Comparison of ENCODE assay signal across 13 cellular contexts in genomic region chr18:715626-716025, GRCh38. TPM values are rescaled to one million over a fixed set of nuclear protein-coding genes. Genes with fewer than 3 reads are reported as not detected.
A peak's percentile ranks its signal among the peaks of the same experiment; 100 is the strongest.
DNase-seq lines count a peak whose midpoint lies in the region; TF ChIP-seq lines count a peak whose summit lies in the region.
"Had no signal": no experiment of that assay in that cellular context is flagged by ENCODE, and none has a peak within 500 bp of the region (broad histone marks: within the 10 kb centered on the region; RNA-seq: fewer than 3 reads in every experiment).

No MANE protein-coding gene starts in this region.

- H3K4me1 ChIP-seq in smooth muscle cell (ENCODE audit: low read depth) (peaks cover 4% of the 10 kb centered on the region), right atrium auricular region (peaks cover 0 to 9% of the 10 kb centered on the region in 2 donors)

- H3F3A ChIP-seq in smooth muscle cell (ENCODE audit: low read depth) = peaks cover 10% of the 10 kb centered on the region

- no peaks in the 10 kb centered on the region for H3K9me3 ChIP-seq in smooth muscle cell (replicated peaks; ENCODE audit: low read depth)
- H3K9me3 ChIP-seq in right atrium auricular region = peaks cover 0 to 8% of the 10 kb centered on the region in 2 donors
- H3K9me3 ChIP-seq: neutrophil had no signal

- no peaks in the 10 kb centered on the region for H3K27me3 ChIP-seq in smooth muscle cell (ENCODE audit: low read depth)
- no peaks in the 10 kb centered on the region for H3K27me3 ChIP-seq in right atrium auricular region

- peak; percentile 16 for DNase-seq in NCI-H748 (lab: John Stamatoyannopoulos, UW; ENCODE audit: unreplicated experiment)
- DNase-seq in NCI-H748 treated with DMSO at 0.1 percent for 48 hours (lab: John Stamatoyannopoulos, UW) = no peak
- DNase-seq in GM03348 (ENCODE audit: low spot score) = peak; percentile 51
- peak; percentile 44 for DNase-seq in amniotic epithelial cell (ENCODE audit: low read depth)
- DNase-seq in iris pigment epithelial cell (ENCODE audit: low read depth) = peak; percentile 65
- DNase-seq in smooth muscle cell (lab: John Stamatoyannopoulos, UW; ENCODE audit: unreplicated experiment) = no peak
- no peak for DNase-seq in right atrium auricular region (ENCODE audit: low spot score)
- no peak for DNase-seq in mesothelial cell of epicardium (ENCODE audit: low spot score in 2 of 2, unreplicated experiment in 2 of 2)
- DNase-seq: left ventricle myocardium inferior; NCI-H1930; stimulated activated naive B cell treated with anti-CD40 and anti-IgM and Interleukin-4, amounts not matched to agents 10 μg/mL and 1 μg/mL and 100 μg/mL, for 72 hours had no signal

- no peak overlapping the region for H2AFZ ChIP-seq in smooth muscle cell (ENCODE audit: low read depth)

- no peak overlapping the region for H3K9ac ChIP-seq in smooth muscle cell (ENCODE audit: low read depth)

- H3K4me3 ChIP-seq in smooth muscle cell (no peak overlapping the region), right atrium auricular region (no peak overlapping the region)
- H3K4me3 ChIP-seq: coronary artery, left ventricle myocardium inferior had no signal

- 86% methylated on average over 1 of the region's 1 CpG for WGBS in smooth muscle cell (ENCODE audit: low lambda C conversion rate)

- H3K36me3 ChIP-seq in smooth muscle cell (ENCODE audit: low read depth) (no peaks in the 10 kb centered on the region), right atrium auricular region (no peaks in the 10 kb centered on the region)
- H3K36me3 ChIP-seq: left ventricle myocardium inferior, neutrophil had no signal

- H4K20me1 ChIP-seq in smooth muscle cell (ENCODE audit: low read depth) = no peaks in the 10 kb centered on the region

- peaks cover 3% of the 10 kb centered on the region for H3K36me3 Mint-ChIP-seq in mesothelial cell of epicardium

- H3K4me3 Mint-ChIP-seq in mesothelial cell of epicardium = no peak overlapping the region
- H3K4me3 Mint-ChIP-seq: stimulated activated naive B cell treated with anti-CD40 and anti-IgM and Interleukin-4, amounts not matched to agents 10 μg/mL and 1 μg/mL and 100 μg/mL, for 72 hours had no signal

- no peaks in the 10 kb centered on the region for H3K27me3 Mint-ChIP-seq in mesothelial cell of epicardium (ENCODE audit: low read depth)

- peaks cover 5% of the 10 kb centered on the region for H3K4me1 Mint-ChIP-seq in mesothelial cell of epicardium

- peaks cover 4% of the 10 kb centered on the region for H3K9me3 Mint-ChIP-seq in mesothelial cell of epicardium
- H3K9me3 Mint-ChIP-seq: stimulated activated naive B cell treated with anti-CD40 and anti-IgM and Interleukin-4, amounts not matched to agents 10 μg/mL and 1 μg/mL and 100 μg/mL, for 72 hours had no signal

- H3K27ac ChIP-seq in smooth muscle cell (ENCODE audit: low read depth) = no peak overlapping the region
- no peak overlapping the region for H3K27ac ChIP-seq in right atrium auricular region
- H3K27ac ChIP-seq: coronary artery, left ventricle myocardium inferior, neutrophil had no signal

- TF ChIP-seq CTCF in smooth muscle cell (IDR thresholded peaks at IDR 0.05; ENCODE audit: borderline replicate concordance, insufficient read depth, poor library complexity, severe bottlenecking) (no peak), right atrium auricular region (IDR thresholded peaks at IDR 0.05) (no peak), mesothelial cell of epicardium (IDR thresholded peaks at IDR 0.05; ENCODE audit: unreplicated experiment) (no peak)

- peaks cover 8% of the 10 kb centered on the region for H3K79me2 ChIP-seq in smooth muscle cell (ENCODE audit: low read depth)

- no peak overlapping the region for H3K4me2 ChIP-seq in smooth muscle cell

- H3K27ac Mint-ChIP-seq in mesothelial cell of epicardium = no peak overlapping the region
- H3K27ac Mint-ChIP-seq: stimulated activated naive B cell treated with anti-CD40 and anti-IgM and Interleukin-4, amounts not matched to agents 10 μg/mL and 1 μg/mL and 100 μg/mL, for 72 hours had no signal

RNA-seq across cellular contexts. Expression of gene ENOSF1, which starts 3.2 kb away (rescaled TPM):
- total RNA-seq in smooth muscle cell = 12.4 and 17.7 TPM in 2 replicates
- 6.6 and 14.4 TPM in 2 replicates for polyA plus RNA-seq in smooth muscle cell
- 10 to 100 TPM; 13.7 to 24.4 TPM for total RNA-seq in right atrium auricular region
- 69.5 to 77.1 TPM (median 71.6 TPM) in 3 replicates for total RNA-seq in mesothelial cell of epicardium

RNA-seq across cellular contexts. Expression of gene TYMS, which starts 58.2 kb away (rescaled TPM):
- total RNA-seq in smooth muscle cell (26.9 and 29.1 TPM in 2 replicates), right atrium auricular region (under 1 TPM; 0.86 to 0.89 TPM), mesothelial cell of epicardium (54.0 to 60.8 TPM (median 55.4 TPM) in 3 replicates)
- 77.7 and 85.3 TPM in 2 replicates for polyA plus RNA-seq in smooth muscle cell

Comparison
In these comparisons a context has a peak if more than half of its experiments do, and no peak if none do; other contexts are left out.
1. DNase-seq: peak in NCI-H748 (single experiment), GM03348 (single experiment), amniotic epithelial cell (single experiment) and iris pigment epithelial cell (single experiment); none in NCI-H748 treated with DMSO at 0.1 percent for 48 hours (single experiment), smooth muscle cell (single experiment), right atrium auricular region (single experiment) and mesothelial cell of epicardium (0 of 2).
2. RNA of gene TYMS, which starts 58.2 kb away (total RNA-seq): 54.0 to 60.8 TPM in mesothelial cell of epicardium and 26.9 to 29.1 TPM in smooth muscle cell; 0.86 to 0.89 TPM in right atrium auricular region; every median in the first group is over 10 times any median in the second.